16 cellular contexts compared by ENCODE assay signal in genomic region chr17:20492099-20492498, GRCh38. TPM values are rescaled to one million over a fixed set of nuclear protein-coding genes. Genes with fewer than 3 reads are reported as not detected.
"Had no signal": no experiment of that assay in that cellular context is flagged by ENCODE, and none has a peak within 500 bp of the region (broad histone marks: within the 10 kb centered on the region; RNA-seq: fewer than 3 reads in every experiment).

No MANE protein-coding gene starts in this region.

RNA-seq across cellular contexts. Expression of gene LGALS9B, which starts 24.8 kb away (rescaled TPM):
- total RNA-seq: chondrocyte; dermis microvascular lymphatic vessel endothelial cell; endodermal cell; epithelial cell of proximal tubule; frontal cortex; gastroesophageal sphincter; hepatocyte; kidney epithelial cell; left cardiac atrium; left lobe of liver; left ventricle myocardium inferior; liver; mammary epithelial cell; myocyte; naive thymus-derived CD8-positive, alpha-beta T cell had no signal
- polyA plus RNA-seq: heart left ventricle; hepatocyte; liver; mammary epithelial cell; naive thymus-derived CD8-positive, alpha-beta T cell had no signal
